ENCODE assay signal across 29 cellular contexts in the genomic region with DNA sequence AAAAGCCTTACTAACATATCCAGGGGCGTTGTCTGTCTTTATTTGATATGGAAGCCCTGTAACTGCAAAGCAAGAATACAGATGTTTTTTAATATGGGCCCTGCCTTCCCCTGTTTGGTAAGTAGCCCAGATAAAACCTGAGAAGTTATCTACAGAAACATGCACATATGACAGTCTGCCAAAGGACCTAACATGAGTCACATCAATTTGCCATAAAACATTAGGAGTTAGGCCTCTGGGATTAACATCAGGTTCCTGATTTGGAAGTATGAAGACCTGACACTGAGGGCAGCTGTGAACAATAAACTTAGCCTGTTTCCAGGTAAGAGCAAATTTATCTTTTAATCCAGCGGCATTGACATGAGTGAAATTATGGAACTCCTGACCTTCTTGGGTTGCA.
"Had no signal": no experiment of that assay in that cellular context is flagged by ENCODE, and none has a peak within 500 bp of the region (broad histone marks: within the 10 kb centered on the region; RNA-seq: fewer than 3 reads in every experiment).

No MANE protein-coding gene starts in this region.

- H3K4me3 ChIP-seq: pancreas, prostate gland, right lobe of liver, sigmoid colon, skin epidermis, smooth muscle cell, spleen, suprapubic skin, testis, tibial artery, transverse colon, upper lobe of right lung, uterus had no signal

- H3K9me3 ChIP-seq: neutrophil, pancreas, prostate gland, right lobe of liver, testis, uterus had no signal

- H3K27me3 ChIP-seq: neutrophil, pancreas, right lobe of liver, sigmoid colon, spleen, suprapubic skin, testis, tibial artery, transverse colon, upper lobe of right lung, uterus had no signal

- ATAC-seq: naive thymus-derived CD8-positive, alpha-beta T cell; natural killer cell treated with Interleukin-12 subunit alpha and Interleukin-12 subunit beta and Interleukin-15 and Interleukin-18, amount 100 ng/mL, for 72 hours; pancreas; right cardiac atrium; right lobe of liver; stimulated activated memory B cell treated with anti-CD40 and anti-IgM and Interleukin-4, amounts not matched to agents 10 μg/mL and 1 μg/mL and 100 μg/mL, for 72 hours; stimulated activated naive CD8-positive, alpha-beta T cell treated with anti-CD3 and anti-CD28 coated beads, Interleukin-15, amount 100 ng/mL, for 72 hours; stimulated activated naive CD8-positive, alpha-beta T cell treated with anti-CD3 and anti-CD28 coated beads, Interleukin-15, Interleukin-2, amounts not matched to agents 100 U/mL and 50 U/mL, for 24 hours; upper lobe of right lung had no signal

- H3K4me1 ChIP-seq: pancreas, prostate gland, right lobe of liver, sigmoid colon, spleen, suprapubic skin, testis, tibial artery, transverse colon, upper lobe of right lung, uterus had no signal

- DNase-seq: naive thymus-derived CD8-positive, alpha-beta T cell; nephron progenitor cell; nucleus accumbens; pancreas; right cardiac atrium; right lobe of liver; sigmoid colon; spleen; stimulated activated CD4-positive, alpha-beta T cell treated with anti-CD3 and anti-CD28 coated beads, Interleukin-12 subunit alpha, Interleukin-12 subunit beta, amount 100 ng/mL, for 4 hours; stimulated activated CD4-positive, alpha-beta T cell treated with anti-CD3 and anti-CD28 coated beads, Interleukin-1b, Interleukin-23, amount 100 ng/mL, for 48 hours; stimulated activated CD4-positive, alpha-beta T cell treated with anti-CD3 and anti-CD28 coated beads, Interleukin-4, amount 100 ng/mL, for 1 hour; stimulated activated CD4-positive, alpha-beta T cell treated with anti-CD3 and anti-CD28 coated beads, Interleukin-4, amount 100 ng/mL, for 4 hours; stimulated activated CD8-positive, alpha-beta memory T cell treated with anti-CD3 and anti-CD28 coated beads, Interleukin-4, amount 100 ng/mL, for 48 hours; stimulated activated naive CD4-positive, alpha-beta T cell; stimulated activated naive CD8-positive, alpha-beta T cell treated with anti-CD3 and anti-CD28 coated beads, Interleukin-15, amount 100 ng/mL, for 72 hours; stimulated activated naive CD8-positive, alpha-beta T cell treated with anti-CD3 and anti-CD28 coated beads, Interleukin-15, Interleukin-2, amounts not matched to agents 100 U/mL and 50 U/mL, for 24 hours; substantia nigra; testis; tibial artery; transverse colon; upper lobe of right lung; uterus had no signal

- H3K27ac ChIP-seq: neutrophil, pancreas, prostate gland, right lobe of liver, sigmoid colon, skin epidermis, spleen, suprapubic skin, testis, tibial artery, transverse colon, upper lobe of right lung, uterus had no signal

- H3K36me3 ChIP-seq: neutrophil, pancreas, prostate gland, right lobe of liver, sigmoid colon, spleen, suprapubic skin, tibial artery, transverse colon, upper lobe of right lung, uterus had no signal

- H3K4me2 ChIP-seq: smooth muscle cell had no signal
